Comparison of ENCODE assay signal across 12 cellular contexts in the genomic region with DNA sequence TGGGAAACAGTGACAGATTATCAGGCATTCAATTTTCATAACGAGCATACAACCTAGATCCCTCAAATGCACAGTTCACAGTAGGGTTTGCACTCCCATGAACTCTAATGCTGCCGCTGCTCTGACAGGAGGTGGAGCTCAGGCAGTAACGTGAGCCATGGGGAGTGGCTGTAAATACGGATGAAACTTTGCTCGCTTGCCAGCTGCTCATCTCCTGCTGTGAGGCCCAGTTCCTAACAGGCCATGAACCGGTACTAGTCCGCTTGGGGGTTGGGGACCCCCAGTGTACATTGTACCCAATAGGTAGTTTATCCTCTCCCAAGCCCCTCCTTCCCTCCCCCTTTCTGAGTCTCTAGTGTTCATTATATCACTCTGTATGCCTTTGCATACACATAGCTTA.
A peak's percentile ranks its signal among the peaks of the same experiment; 100 is the strongest.
DNase-seq lines count a peak whose midpoint lies in the region; TF ChIP-seq lines count a peak whose summit lies in the region.
"Had no signal": no experiment of that assay in that cellular context is flagged by ENCODE, and none has a peak within 500 bp of the region (broad histone marks: within the 10 kb centered on the region; RNA-seq: fewer than 3 reads in every experiment).

No MANE protein-coding gene starts in this region.

- CTCF ChIA-PET in Caco-2 (lab: Charles Lee) = no interaction called here

- TF ChIP-seq POLR2A in sigmoid colon (IDR thresholded peaks at IDR 0.05) (no peak), uterus (IDR thresholded peaks at IDR 0.05) (no peak)

- H3K27ac Mint-ChIP-seq in Caco-2 (ENCODE audit: unreplicated experiment) = no peak overlapping the region
- H3K27ac Mint-ChIP-seq: dendritic cell treated with granulocyte-macrophage colony-stimulating factor and Interleukin-4, amounts not matched to agents 40 ng/mL and 50 ng/mL, for 4 days had no signal

- no peaks in the 10 kb centered on the region for H3K9me3 ChIP-seq in Caco-2
- H3K9me3 ChIP-seq in sigmoid colon = peaks cover 0 to 2% (median 0%) of the 10 kb centered on the region in 4 donors
- no peaks in the 10 kb centered on the region for H3K9me3 ChIP-seq in uterus

- BruUV-seq in Caco-2 (replicated peaks; lab: Mats Ljungman, UMichigan) = no TSS peak

- peak; percentile 30 to 45 for DNase-seq in Caco-2
- DNase-seq in NCI-H1436 treated with DMSO at 0.1 percent for 48 hours (lab: John Stamatoyannopoulos, UW) = peak; percentile 55
- peak; percentile 60 for DNase-seq in SK-N-DZ (ENCODE audit: low spot score)
- DNase-seq in left kidney (ENCODE audit: low read depth, low spot score) = peak; percentile 57
- DNase-seq in anterior cingulate cortex (lab: John Stamatoyannopoulos, UW) = no peak
- DNase-seq in NK-92 treated with Interleukin-12 subunit alpha and Interleukin-12 subunit beta, amount 100 ng/mL, for 24 hours (lab: John Stamatoyannopoulos, UW) = no peak
- no peak for DNase-seq in sigmoid colon
- no peak for DNase-seq in uterus
- DNase-seq: activated gamma-delta T cell treated with Interleukin-2 at 50 U/mL for 16 hours; stimulated activated CD4-positive, alpha-beta T cell treated with anti-CD3 and anti-CD28 coated beads, Interleukin-12 subunit alpha, Interleukin-12 subunit beta, amount 100 ng/mL, for 4 hours; stimulated activated CD8-positive, alpha-beta memory T cell treated with anti-CD3 and anti-CD28 coated beads, Interleukin-4, amount 100 ng/mL, for 48 hours had no signal

- intact Hi-C loops in Caco-2 (cut with micrococcal nuclease; ENCODE audit: unreplicated experiment) = no loop called here
- intact Hi-C loops in sigmoid colon (cut with DNase I) = no loop called here
- intact Hi-C loops in uterus (cut with DNase I; ENCODE audit: low total_unique reads) = no loop called here

- peaks cover 1% of the 10 kb centered on the region for H3K9me3 Mint-ChIP-seq in Caco-2 (ENCODE audit: unreplicated experiment)
- H3K9me3 Mint-ChIP-seq: dendritic cell treated with granulocyte-macrophage colony-stimulating factor and Interleukin-4, amounts not matched to agents 40 ng/mL and 50 ng/mL, for 4 days had no signal

- TF ChIP-seq EP300 in sigmoid colon (IDR thresholded peaks at IDR 0.05) = no peak

- H3K27ac ChIP-seq in sigmoid colon (no peak overlapping the region), uterus (no peak overlapping the region)

- H3K4me3 ChIP-seq in Caco-2 (ENCODE audit: low read depth, low read length) = no peak overlapping the region
- no peak overlapping the region for H3K4me3 ChIP-seq in sigmoid colon
- H3K4me3 ChIP-seq in uterus = no peak overlapping the region

- POLR2A ChIA-PET in Caco-2 (lab: Charles Lee) = no interaction called here

- H3K27me3 ChIP-seq in Caco-2 (replicated peaks; ENCODE audit: control insufficient read depth, insufficient read depth, low read length) (no peaks in the 10 kb centered on the region), sigmoid colon (no peaks in the 10 kb centered on the region), uterus (no peaks in the 10 kb centered on the region)

- H3K4me1 ChIP-seq in Caco-2 (no peaks in the 10 kb centered on the region), sigmoid colon (no peaks in the 10 kb centered on the region), uterus (no peaks in the 10 kb centered on the region)

- no peaks in the 10 kb centered on the region for H3K36me3 ChIP-seq in Caco-2 (ENCODE audit: control insufficient read depth, insufficient read depth, low read length)
- H3K36me3 ChIP-seq in sigmoid colon = no peaks in the 10 kb centered on the region
- no peaks in the 10 kb centered on the region for H3K36me3 ChIP-seq in uterus

- TF ChIP-seq CTCF in Caco-2 (IDR thresholded peaks at IDR 0.05; ENCODE audit: insufficient read depth in 1 of 2, low read depth in 1 of 2, low read length in 1 of 2, severe bottlenecking in 1 of 2, unreplicated experiment in 1 of 2) (no peak), sigmoid colon (IDR thresholded peaks at IDR 0.05) (no peak), uterus (IDR thresholded peaks at IDR 0.05) (no peak)

- no peak overlapping the region for H3K4me3 Mint-ChIP-seq in Caco-2 (ENCODE audit: unreplicated experiment)
- H3K4me3 Mint-ChIP-seq: dendritic cell treated with granulocyte-macrophage colony-stimulating factor and Interleukin-4, amounts not matched to agents 40 ng/mL and 50 ng/mL, for 4 days had no signal

- no peaks in the 10 kb centered on the region for H3K4me1 Mint-ChIP-seq in Caco-2 (ENCODE audit: low read depth, unreplicated experiment)

- WGBS in sigmoid colon, 2 donors = 11 to 49% methylated on average over 7 of the region's 7 CpGs

- no peaks in the 10 kb centered on the region for H3K27me3 Mint-ChIP-seq in Caco-2 (ENCODE audit: insufficient read depth, unreplicated experiment)

- H3K36me3 Mint-ChIP-seq in Caco-2 (ENCODE audit: insufficient read depth, unreplicated experiment) = no peaks in the 10 kb centered on the region

Comparison
In these comparisons a context has a peak if more than half of its experiments do, and no peak if none do; other contexts are left out.
1. DNase-seq: peak in Caco-2 (2 of 2), NCI-H1436 treated with DMSO at 0.1 percent for 48 hours (single experiment), SK-N-DZ (single experiment) and left kidney (single experiment); none in anterior cingulate cortex (0 of 58), NK-92 treated with Interleukin-12 subunit alpha and Interleukin-12 subunit beta, amount 100 ng/mL, for 24 hours (single experiment), sigmoid colon (single experiment) and uterus (0 of 2).